ENCODE assay signal across 27 cellular contexts in the genomic region with DNA sequence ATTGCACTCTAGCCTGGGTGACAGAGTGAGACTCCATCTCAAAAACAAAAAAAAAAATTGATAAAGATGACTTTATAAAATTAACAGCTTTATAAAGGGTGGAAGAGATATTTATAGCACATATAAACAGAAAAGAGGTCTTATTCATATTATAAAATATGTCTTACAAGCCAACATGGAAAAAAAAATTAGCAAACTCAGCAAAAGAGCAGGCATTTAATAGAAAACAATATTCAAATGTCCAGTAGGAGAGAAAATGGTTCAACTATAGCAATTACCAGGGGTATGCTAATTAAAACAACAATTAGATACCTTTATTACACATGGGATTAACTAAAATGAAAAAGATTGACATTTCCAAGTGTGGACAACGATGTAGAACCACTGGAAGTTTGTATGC.
"Had no signal": no experiment of that assay in that cellular context is flagged by ENCODE, and none has a peak within 500 bp of the region (broad histone marks: within the 10 kb centered on the region; RNA-seq: fewer than 3 reads in every experiment).

No MANE protein-coding gene starts in this region.

- H3K4me1 Mint-ChIP-seq: mesothelial cell of epicardium had no signal

- H3K27me3 ChIP-seq: colonic mucosa, esophagus squamous epithelium, gastrocnemius medialis, heart right ventricle, left lung had no signal

- H3K4me1 ChIP-seq: colonic mucosa, esophagus squamous epithelium, gastrocnemius medialis, heart right ventricle, left lung, lower lobe of right lung had no signal

- FAIRE-seq: endometrium, islet of Langerhans, keratinocyte had no signal

- H3K9me3 ChIP-seq: colonic mucosa, gastrocnemius medialis, lower lobe of right lung, mucosa of descending colon had no signal

- H3K4me3 Mint-ChIP-seq: dendritic cell treated with granulocyte-macrophage colony-stimulating factor and Interleukin-4, amounts not matched to agents 40 ng/mL and 50 ng/mL, for 4 days; effector memory CD8-positive, alpha-beta T cell; endodermal cell; mesothelial cell of epicardium had no signal

- H3K27ac ChIP-seq: colonic mucosa, epithelial cell of prostate, esophagus squamous epithelium, gastrocnemius medialis, heart right ventricle, left lung, lower lobe of right lung had no signal

- H3K36me3 ChIP-seq: colonic mucosa, esophagus squamous epithelium, gastrocnemius medialis, heart right ventricle, left lung, lower lobe of right lung had no signal

- DNase-seq: colonic mucosa; cortex of kidney; effector CD8-positive, alpha-beta T cell; effector memory CD8-positive, alpha-beta T cell; endodermal cell; erythroblast; esophagus squamous epithelium; foreskin fibroblast; foreskin melanocyte; gastrocnemius medialis; glutamatergic neuron; head of caudate nucleus; heart right ventricle; hippocampal formation; left cardiac atrium; left lung; left ventricle myocardium superior; lower lobe of right lung; mesenchymal stem cell; mucosa of descending colon had no signal

- H3K27me3 Mint-ChIP-seq: dendritic cell treated with granulocyte-macrophage colony-stimulating factor and Interleukin-4, amounts not matched to agents 40 ng/mL and 50 ng/mL, for 4 days; effector memory CD8-positive, alpha-beta T cell had no signal

- ATAC-seq: effector memory CD8-positive, alpha-beta T cell; esophagus mucosa; gastrocnemius medialis; heart right ventricle; left cardiac atrium; left lung; left ventricle myocardium superior; lower lobe of right lung; mucosa of descending colon had no signal

- H3K4me3 ChIP-seq: colonic mucosa, esophagus squamous epithelium, gastrocnemius medialis, heart right ventricle, left lung, lower lobe of right lung, mucosa of descending colon had no signal
